ENCODE assay signal across 2 cellular contexts in genomic region chr7:100484636-100485114, GRCh38.
TF ChIP-seq lines count a peak whose summit lies in the region.

No MANE protein-coding gene starts in this region.

TF ChIP-seq in K562, 482 proteins besides CTCF, POLR2A, EP300 and RAD21:
- TF ChIP-seq ZBTB26 (CRISPR knock-in tag; IDR thresholded peaks at IDR 0.05): 0 out of 2 replicates have a peak, but pooled peaks have one; percentile 31
- TF ChIP-seq KLF1 (tag; IDR thresholded peaks at IDR 0.05): no peak

TF ChIP-seq in GM12891, 5 proteins besides CTCF, POLR2A, EP300 and RAD21:
- TF ChIP-seq POLR2AphosphoS5 (IDR thresholded peaks at IDR 0.05; ENCODE audit: low read depth, low read length) (no peak), PAX5 (IDR thresholded peaks at IDR 0.05; ENCODE audit: insufficient read depth, low read length, severe bottlenecking) (no peak), TAF1 (IDR thresholded peaks at IDR 0.05; ENCODE audit: low read depth, low read length) (no peak), POU2F2 (IDR thresholded peaks at IDR 0.05; ENCODE audit: low read depth, low read length) (no peak), SPI1 (IDR thresholded peaks at IDR 0.05; ENCODE audit: low read depth, low read length) (no peak)
